In the genomic region with DNA sequence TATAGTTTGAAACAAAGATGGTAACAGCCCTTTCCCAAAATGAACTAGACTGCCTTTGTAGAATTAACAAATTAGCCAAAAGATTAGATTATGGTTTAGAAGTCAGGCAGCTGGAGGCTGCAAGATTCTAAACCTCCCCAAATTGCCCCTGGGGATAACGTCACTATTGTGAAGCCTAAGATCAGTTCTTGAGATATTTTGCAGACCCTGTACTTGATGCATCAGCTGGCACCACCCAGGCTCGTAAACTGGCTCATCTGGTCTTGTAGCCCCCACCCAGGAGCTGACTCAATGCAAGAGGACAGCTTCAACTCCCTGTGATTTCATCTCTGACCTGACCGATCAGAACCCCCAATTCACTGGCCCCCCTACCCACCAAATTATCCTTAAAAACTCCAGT, we compare ENCODE assay signal across 20 cellular contexts. TPM values are rescaled to one million over a fixed set of nuclear protein-coding genes. Genes with fewer than 3 reads are reported as not detected.
DNase-seq lines count a peak whose midpoint lies in the region; ATAC-seq and TF ChIP-seq lines count a peak whose summit lies in the region.
"Had no signal": no experiment of that assay in that cellular context is flagged by ENCODE, and none has a peak within 500 bp of the region (broad histone marks: within the 10 kb centered on the region; RNA-seq: fewer than 3 reads in every experiment).

No MANE protein-coding gene starts in this region.

- H3K27me3 Mint-ChIP-seq in progenitor cell of endocrine pancreas (peaks cover 31% of the 10 kb centered on the region), type B pancreatic cell (peaks cover 52% of the 10 kb centered on the region), natural killer cell (ENCODE audit: low read depth in 2 of 2) (peaks cover 48 to 72% of the 10 kb centered on the region in 2 donors)

- H3K4me1 ChIP-seq in upper lobe of right lung = peaks cover 10% of the 10 kb centered on the region

- ATAC-seq in upper lobe of right lung (no peak), natural killer cell (no peak)

- no peak for TF ChIP-seq CTCF in epithelial cell of esophagus (IDR thresholded peaks at IDR 0.05; ENCODE audit: insufficient read depth, low read depth, low read length, missing control alignments)
- no peak for TF ChIP-seq CTCF in progenitor cell of endocrine pancreas (IDR thresholded peaks at IDR 0.05; ENCODE audit: unreplicated experiment)
- TF ChIP-seq CTCF in type B pancreatic cell (conservative IDR thresholded peaks at IDR 0.05) = no peak
- TF ChIP-seq CTCF in upper lobe of right lung (IDR thresholded peaks at IDR 0.05) = no peak
- no peak for TF ChIP-seq CTCF in natural killer cell (IDR thresholded peaks at IDR 0.05)

- H3K9me3 ChIP-seq in upper lobe of right lung = no peaks in the 10 kb centered on the region
- H3K9me3 ChIP-seq: Peyer's patch had no signal

- H3K36me3 Mint-ChIP-seq in progenitor cell of endocrine pancreas (ENCODE audit: insufficient read depth) (no peaks in the 10 kb centered on the region), type B pancreatic cell (no peaks in the 10 kb centered on the region), natural killer cell (no peaks in the 10 kb centered on the region)
- H3K36me3 Mint-ChIP-seq: IgD-negative memory B cell had no signal

- no peak overlapping the region for H3K27ac ChIP-seq in upper lobe of right lung

- H3K4me3 ChIP-seq in epithelial cell of esophagus (ENCODE audit: low read length) (no peak overlapping the region), upper lobe of right lung (no peak overlapping the region)
- H3K4me3 ChIP-seq: Peyer's patch had no signal

- intact Hi-C loops in upper lobe of right lung (cut with DNase I) = no loop called here
- intact Hi-C loops in natural killer cell (cut with micrococcal nuclease) = no loop called here

- DNase-seq in NCI-H69 (lab: John Stamatoyannopoulos, UW) (peak; percentile 36), epithelial cell of esophagus (ENCODE audit: low read depth) (peak; percentile 42), progenitor cell of endocrine pancreas (ENCODE audit: low spot score, unreplicated experiment) (no peak), type B pancreatic cell (ENCODE audit: extremely low spot score, unreplicated experiment) (no peak), upper lobe of right lung (no peak), natural killer cell (no peak), Ammon's horn (ENCODE audit: low spot score) (no peak)
- DNase-seq: H7, NCI-H1048, NCI-H1417, NCI-H1694, NCI-H2029 treated with DMSO at 0.1 percent for 48 hours, NCI-H2227 treated with DMSO at 0.1 percent for 48 hours, NCI-H526 treated with DMSO at 0.1 percent for 48 hours, Peyer's patch, SHP77 treated with DMSO at 0.1 percent for 48 hours had no signal

- H3K4me1 Mint-ChIP-seq in progenitor cell of endocrine pancreas (ENCODE audit: low read depth) (peaks cover 16% of the 10 kb centered on the region), type B pancreatic cell (ENCODE audit: unreplicated experiment) (peaks cover 14% of the 10 kb centered on the region), natural killer cell (peaks cover 6 to 8% of the 10 kb centered on the region in 2 donors)

- peaks cover 41% of the 10 kb centered on the region for H3K27me3 ChIP-seq in upper lobe of right lung
- H3K27me3 ChIP-seq: Peyer's patch had no signal

- H3K36me3 ChIP-seq in upper lobe of right lung = no peaks in the 10 kb centered on the region
- H3K36me3 ChIP-seq: Peyer's patch had no signal

- H3K4me3 Mint-ChIP-seq in progenitor cell of endocrine pancreas (ENCODE audit: low read depth) (no peak overlapping the region), type B pancreatic cell (peak overlapping the region; percentile 31), natural killer cell (no peak overlapping the region)
- H3K4me3 Mint-ChIP-seq: IgD-negative memory B cell had no signal

- peaks cover 5% of the 10 kb centered on the region for H3K9me3 Mint-ChIP-seq in progenitor cell of endocrine pancreas (ENCODE audit: low read depth)
- no peaks in the 10 kb centered on the region for H3K9me3 Mint-ChIP-seq in type B pancreatic cell
- H3K9me3 Mint-ChIP-seq in natural killer cell = no peaks in the 10 kb centered on the region

- H3K27ac Mint-ChIP-seq in progenitor cell of endocrine pancreas = peak overlapping the region; percentile 27
- no peak overlapping the region for H3K27ac Mint-ChIP-seq in type B pancreatic cell
- H3K27ac Mint-ChIP-seq in natural killer cell = no peak overlapping the region
- H3K27ac Mint-ChIP-seq: IgD-negative memory B cell had no signal

RNA-seq across cellular contexts. Expression of gene SOWAHA, which starts 4.2 kb away (rescaled TPM):
- 0.98 and 1.3 TPM in 2 replicates for total RNA-seq in progenitor cell of endocrine pancreas
- 2.5 and 4.4 TPM in 2 replicates for total RNA-seq in type B pancreatic cell (ENCODE audit: low replicate concordance)
- total RNA-seq in upper lobe of right lung = not detected
- not detected for total RNA-seq in natural killer cell
- total RNA-seq: Daoy, NCI-H460, OCI-LY7 had no signal

RNA-seq across cellular contexts. Expression of gene SHROOM1, which starts 21.6 kb away (rescaled TPM):
- 10.0 and 12.6 TPM in 2 replicates for total RNA-seq in progenitor cell of endocrine pancreas
- total RNA-seq in type B pancreatic cell (ENCODE audit: low replicate concordance) = 7.2 and 7.6 TPM in 2 replicates
- total RNA-seq in upper lobe of right lung = 24.2 TPM
- 1 to 10 TPM in 1 of 3 donors, under 1 TPM in 2; 0.82 to 3.5 (median 0.85) TPM for total RNA-seq in natural killer cell

RNA-seq across cellular contexts. Expression of gene SEPTIN8, which starts 31.8 kb away (rescaled TPM):
- 60.4 and 67.2 TPM in 2 replicates for total RNA-seq in progenitor cell of endocrine pancreas
- total RNA-seq in type B pancreatic cell (ENCODE audit: low replicate concordance) = 62.7 and 68.1 TPM in 2 replicates
- total RNA-seq in upper lobe of right lung = 42.6 TPM
- 10 to 100 TPM in 1 of 3 donors, 1 to 10 TPM in 2; 5.2 to 17.0 (median 9.4) TPM for total RNA-seq in natural killer cell

RNA-seq across cellular contexts. Expression of gene GDF9, which starts 57.4 kb away (rescaled TPM):
- 0.51 and 0.55 TPM in 2 replicates for total RNA-seq in progenitor cell of endocrine pancreas
- 1.4 and 1.5 TPM in 2 replicates for total RNA-seq in type B pancreatic cell (ENCODE audit: low replicate concordance)
- total RNA-seq in upper lobe of right lung = 0.46 TPM
- total RNA-seq in natural killer cell = under 1 TPM; 0.53 to 0.78 (median 0.57) TPM

RNA-seq across cellular contexts. Expression of gene UQCRQ, which starts 57.6 kb away (rescaled TPM):
- total RNA-seq in progenitor cell of endocrine pancreas = 230 and 275 TPM in 2 replicates
- total RNA-seq in type B pancreatic cell (ENCODE audit: low replicate concordance) = 445 and 544 TPM in 2 replicates
- total RNA-seq in upper lobe of right lung = 256 TPM
- 100 to 1,000 TPM; 114 to 116 (median 115) TPM for total RNA-seq in natural killer cell

Comparison
In these comparisons a context has a peak if more than half of its experiments do, and no peak if none do; other contexts are left out.
1. DNase-seq: peak in NCI-H69 (single experiment) and epithelial cell of esophagus (single experiment); none in progenitor cell of endocrine pancreas (single experiment), type B pancreatic cell (single experiment), upper lobe of right lung (single experiment), natural killer cell (single experiment) and Ammon's horn (single experiment).